Comparison of ENCODE assay signal across 10 cellular contexts in the genomic region with DNA sequence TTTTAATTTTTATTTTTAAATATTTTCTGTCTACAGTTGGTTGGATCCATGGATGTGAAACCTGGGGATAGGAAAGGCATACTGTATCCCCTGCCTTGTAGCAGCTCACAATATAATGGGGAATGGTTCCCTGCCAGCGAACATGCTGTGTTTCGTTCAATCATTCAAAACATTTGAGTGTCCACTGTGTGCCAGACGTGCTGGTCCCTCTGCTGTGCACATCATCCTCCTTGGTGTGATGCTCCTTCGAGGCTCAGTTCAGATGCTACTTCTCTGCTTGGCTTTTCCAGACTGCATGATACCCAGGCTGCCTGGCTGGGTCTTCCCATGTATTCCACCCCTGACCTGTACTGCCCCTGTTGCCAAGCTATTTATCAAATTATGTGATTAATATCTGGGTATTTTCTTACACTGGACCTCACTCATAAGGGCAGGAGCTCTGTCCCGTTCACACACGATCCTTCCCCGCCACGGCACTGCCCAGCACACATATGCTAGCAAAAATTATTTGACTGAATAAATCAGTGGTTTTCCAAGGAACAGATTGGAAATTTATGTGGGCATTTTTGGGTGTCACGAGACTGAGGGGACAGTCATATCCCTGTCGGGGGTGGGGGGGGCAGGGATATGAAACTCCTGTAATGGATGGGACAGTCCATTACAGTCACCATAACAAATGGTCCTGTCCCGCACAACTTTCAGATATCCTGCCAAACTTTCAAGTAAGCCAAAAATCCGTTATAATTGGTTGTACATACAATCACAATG. TPM values are rescaled to one million over a fixed set of nuclear protein-coding genes. Genes with fewer than 3 reads are reported as not detected.
A peak's percentile ranks its signal among the peaks of the same experiment; 100 is the strongest.
DNase-seq lines count a peak whose midpoint lies in the region; ATAC-seq and TF ChIP-seq lines count a peak whose summit lies in the region.
"Had no signal": no experiment of that assay in that cellular context is flagged by ENCODE, and none has a peak within 500 bp of the region (broad histone marks: within the 10 kb centered on the region; RNA-seq: fewer than 3 reads in every experiment).

No MANE protein-coding gene starts in this region.

- peaks cover 37% of the 10 kb centered on the region for H3K79me2 ChIP-seq in mammary epithelial cell (ENCODE audit: insufficient read depth, low read length)

- intact Hi-C loops in breast epithelium (cut with DNase I; ENCODE audit: low total_unique reads): no loop called here
- intact Hi-C loops in mammary epithelial cell (cut with micrococcal nuclease): loop anchor here (2.0 kb wide), 1 partner anchor 69 kb away; a partner anchor contains a TSS
- intact Hi-C loops in uterus (cut with DNase I; ENCODE audit: low total_unique reads): loop anchor here (5.0 kb wide), 1 partner anchor 68 kb away; a partner anchor contains a TSS

- H2AFZ ChIP-seq in mammary epithelial cell (ENCODE audit: low read depth, low read length): no peak overlapping the region

- no peak for TF ChIP-seq CTCF in breast epithelium (IDR thresholded peaks at IDR 0.05)
- TF ChIP-seq CTCF in mammary epithelial cell (conservative IDR thresholded peaks at IDR 0.05 in 1 of 2, IDR thresholded peaks at IDR 0.05 in 1 of 2; ENCODE audit: extremely low read depth in 1 of 2, insufficient read depth in 1 of 2, low read depth in 1 of 2, low read length in 2 of 2): no peak
- TF ChIP-seq CTCF in chondrocyte (IDR thresholded peaks at IDR 0.05): no peak
- no peak for TF ChIP-seq CTCF in uterus (IDR thresholded peaks at IDR 0.05)

- no peaks in the 10 kb centered on the region for H3K9me3 Mint-ChIP-seq in chondrocyte (ENCODE audit: low read depth)
- no peaks in the 10 kb centered on the region for H3K9me3 Mint-ChIP-seq in naive thymus-derived CD8-positive, alpha-beta T cell

- CTCF ChIA-PET in mammary epithelial cell (lab: Charles Lee; ENCODE audit: low non-redundant PET): no interaction called here

- H3K27ac ChIP-seq in breast epithelium: peak overlapping the region; percentile 98 to 99
- H3K27ac ChIP-seq in mammary epithelial cell (ENCODE audit: insufficient read depth, low read depth, low read length): no peak overlapping the region
- H3K27ac ChIP-seq in uterus: peak overlapping the region; percentile 98 to 100

- H3K9ac ChIP-seq in mammary epithelial cell (ENCODE audit: insufficient read depth, low read length) (no peak overlapping the region), mucosa of stomach (ENCODE audit: low read length) (peak overlapping the region; percentile 93)

- no peaks in the 10 kb centered on the region for H3K9me3 ChIP-seq in breast epithelium
- H3K9me3 ChIP-seq in mammary epithelial cell (replicated peaks; ENCODE audit: insufficient read depth, low read length): no peaks in the 10 kb centered on the region
- H3K9me3 ChIP-seq in mucosa of stomach (ENCODE audit: control insufficient read depth, low read length): no peaks in the 10 kb centered on the region
- H3K9me3 ChIP-seq in uterus: no peaks in the 10 kb centered on the region

- no peak overlapping the region for H3K4me3 ChIP-seq in breast epithelium
- no peak overlapping the region for H3K4me3 ChIP-seq in mammary epithelial cell (replicated peaks in 1 of 3; ENCODE audit: insufficient read depth in 1 of 3, low read depth in 2 of 3, low read length in 3 of 3)
- no peak overlapping the region for H3K4me3 ChIP-seq in mucosa of stomach (ENCODE audit: low read length)
- no peak overlapping the region for H3K4me3 ChIP-seq in uterus

- POLR2A ChIA-PET in naive thymus-derived CD8-positive, alpha-beta T cell (lab: Charles Lee): no interaction called here

- no peaks in the 10 kb centered on the region for H3K27me3 ChIP-seq in breast epithelium
- H3K27me3 ChIP-seq in mammary epithelial cell (ENCODE audit: insufficient read depth, low read length): no peaks in the 10 kb centered on the region
- H3K27me3 ChIP-seq in mucosa of stomach (ENCODE audit: control insufficient read depth, insufficient read depth, low read length): no peaks in the 10 kb centered on the region
- no peaks in the 10 kb centered on the region for H3K27me3 ChIP-seq in uterus

- H3K4me1 ChIP-seq in breast epithelium (peaks cover 0 to 27% of the 10 kb centered on the region in 2 donors), mammary epithelial cell (ENCODE audit: insufficient read depth, low read length) (peaks cover 39% of the 10 kb centered on the region), mucosa of stomach (ENCODE audit: control insufficient read depth, insufficient read depth, low read length) (peaks cover 50% of the 10 kb centered on the region), uterus (peaks cover 18 to 22% of the 10 kb centered on the region in 2 donors)

- ATAC-seq in naive thymus-derived CD8-positive, alpha-beta T cell: no peak

- H4K20me1 ChIP-seq in mammary epithelial cell (ENCODE audit: insufficient read depth, low read length): no peaks in the 10 kb centered on the region

- no peaks in the 10 kb centered on the region for H3K27me3 Mint-ChIP-seq in chondrocyte (ENCODE audit: low read depth)
- H3K27me3 Mint-ChIP-seq in naive thymus-derived CD8-positive, alpha-beta T cell: no peaks in the 10 kb centered on the region

- H3K27ac Mint-ChIP-seq in chondrocyte (ENCODE audit: unreplicated experiment): peak overlapping the region; percentile 37
- H3K27ac Mint-ChIP-seq in naive thymus-derived CD8-positive, alpha-beta T cell: peak overlapping the region in 4 of 10 donors; percentile 58 to 84 (median 75)

- H3K4me2 ChIP-seq in mammary epithelial cell (ENCODE audit: insufficient read depth, low read depth, low read length): no peak overlapping the region

- H3K4me1 Mint-ChIP-seq in chondrocyte (ENCODE audit: low read depth): peaks cover 8% of the 10 kb centered on the region
- H3K4me1 Mint-ChIP-seq in naive thymus-derived CD8-positive, alpha-beta T cell: peaks cover 0 to 13% (median 8%) of the 10 kb centered on the region in 4 donors

- in situ Hi-C loops in mammary epithelial cell (cut with MboI; ENCODE audit: low sequenced_read_pairs in 2 of 2): no loop called here

- no peaks in the 10 kb centered on the region for H3K36me3 Mint-ChIP-seq in chondrocyte (ENCODE audit: low read depth)
- no peaks in the 10 kb centered on the region for H3K36me3 Mint-ChIP-seq in naive thymus-derived CD8-positive, alpha-beta T cell

- no peaks in the 10 kb centered on the region for H3K36me3 ChIP-seq in breast epithelium
- no peaks in the 10 kb centered on the region for H3K36me3 ChIP-seq in mammary epithelial cell (ENCODE audit: insufficient read depth, low read length)
- peaks cover 5% of the 10 kb centered on the region for H3K36me3 ChIP-seq in mucosa of stomach (ENCODE audit: control insufficient read depth, insufficient read depth, low read length)
- no peaks in the 10 kb centered on the region for H3K36me3 ChIP-seq in uterus

- no TSS peak for BruUV-seq in mammary epithelial cell (replicated peaks; lab: Mats Ljungman, UMichigan)

- dilution Hi-C loops in mammary epithelial cell (cut with HindIII; ENCODE audit: low sequenced_read_pairs): no loop called here

- no peak overlapping the region for H3K4me3 Mint-ChIP-seq in chondrocyte (ENCODE audit: unreplicated experiment)
- peak overlapping the region in 5 of 10 donors; percentile 11 to 57 (median 26) for H3K4me3 Mint-ChIP-seq in naive thymus-derived CD8-positive, alpha-beta T cell

- 66% methylated on average over 6 of the region's 12 CpGs for WGBS in mammary epithelial cell (ENCODE audit: low coverage, missing lambda C conversion rate)

- DNase-seq in breast epithelium (ENCODE audit: low spot score in 2 of 2): no peak
- no peak for DNase-seq in mammary epithelial cell
- DNase-seq in chondrocyte (ENCODE audit: low spot score): no peak
- peak in 1 of 2 donors; percentile 21 for DNase-seq in uterus
- DNase-seq in dermis blood vessel endothelial cell: no peak
- DNase-seq in naive thymus-derived CD8-positive, alpha-beta T cell: no peak
- no peak for DNase-seq in anterior cingulate cortex (lab: John Stamatoyannopoulos, UW)
- DNase-seq: C1 segment of cervical spinal cord, NCI-H69 had no signal

- TF ChIP-seq POLR2A in breast epithelium (IDR thresholded peaks at IDR 0.05) (no peak), uterus (IDR thresholded peaks at IDR 0.05) (no peak)

RNA-seq across cellular contexts. Expression of a gene that starts 4.9 kb away (rescaled TPM):
- total RNA-seq in breast epithelium (10 to 100 TPM in 1 of 3 donors, 1 to 10 TPM in 2; 5.0 to 10.8 (median 9.8) TPM), mammary epithelial cell (10 to 100 TPM in 1 of 2 donors, 1 to 10 TPM in 1; 9.1 to 13.8 TPM), chondrocyte (0.89 to 2.3 TPM (median 2.0 TPM) in 3 replicates), uterus (1 to 10 TPM in 3 of 4 donors, under 1 TPM in 1; 0.26 to 9.1 (median 5.5) TPM), dermis blood vessel endothelial cell (4.6 and 6.0 TPM in 2 replicates)
- 22.2 TPM for polyA plus RNA-seq in mammary epithelial cell
- polyA minus RNA-seq in mammary epithelial cell: not detected
- 1 to 10 TPM; 2.7 to 3.3 TPM for total RNA-seq in naive thymus-derived CD8-positive, alpha-beta T cell
- polyA plus RNA-seq in naive thymus-derived CD8-positive, alpha-beta T cell: 1 to 10 TPM in 1 of 3 donors, under 1 TPM in 2; 0.81 to 1.5 (median 0.98) TPM

RNA-seq across cellular contexts. Expression of a gene that starts 57.9 kb away (rescaled TPM):
- 1 to 10 TPM; 2.3 to 4.0 (median 3.5) TPM for total RNA-seq in breast epithelium
- total RNA-seq in mammary epithelial cell: 10 to 100 TPM in 1 of 2 donors, 1 to 10 TPM in 1; 7.6 to 11.2 TPM
- polyA plus RNA-seq in mammary epithelial cell: 0.71 TPM
- 2.1 TPM for polyA minus RNA-seq in mammary epithelial cell
- 10.8 to 12.8 TPM (median 12.0 TPM) in 3 replicates for total RNA-seq in chondrocyte
- total RNA-seq in uterus: 10 to 100 TPM in 1 of 4 donors, 1 to 10 TPM in 3; 2.1 to 14.0 (median 4.5) TPM
- 6.2 and 6.3 TPM in 2 replicates for total RNA-seq in dermis blood vessel endothelial cell
- total RNA-seq in naive thymus-derived CD8-positive, alpha-beta T cell: 10 to 100 TPM; 25.7 to 26.6 TPM
- 10 to 100 TPM in 1 of 3 donors, 1 to 10 TPM in 2; 5.2 to 13.5 (median 6.3) TPM for polyA plus RNA-seq in naive thymus-derived CD8-positive, alpha-beta T cell
